23 cellular contexts compared by ENCODE assay signal in the genomic region with DNA sequence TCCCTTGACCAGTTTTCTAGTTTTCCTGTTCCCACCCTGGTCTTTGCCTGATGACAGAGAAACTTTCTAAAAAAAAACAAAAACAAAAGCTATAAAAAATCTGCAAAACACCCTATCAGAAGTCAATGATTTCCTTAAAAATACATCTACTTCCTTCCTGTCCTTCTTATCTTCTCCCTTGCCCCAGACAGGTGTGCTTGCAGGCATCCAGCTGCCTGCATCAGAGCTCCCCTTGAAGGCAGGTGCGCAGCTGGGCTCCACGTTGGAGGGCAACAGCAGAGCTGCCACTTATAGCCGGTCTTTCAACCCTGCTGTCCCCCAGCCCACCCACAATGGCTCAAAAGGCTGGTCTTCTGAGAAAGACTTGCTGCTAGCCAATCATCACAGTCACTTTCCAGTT. TPM values are rescaled to one million over a fixed set of nuclear protein-coding genes. Genes with fewer than 3 reads are reported as not detected.
"Had no signal": no experiment of that assay in that cellular context is flagged by ENCODE, and none has a peak within 500 bp of the region (broad histone marks: within the 10 kb centered on the region; RNA-seq: fewer than 3 reads in every experiment).

No MANE protein-coding gene starts in this region.

- DNase-seq: activated CD4-positive, alpha-beta T cell treated with anti-CD3 and anti-CD28 coated beads for 36 hours; activated CD4-positive, alpha-beta T cell treated with anti-CD3 and anti-CD28 coated beads, Interleukin-2, amount 50 U/mL, for 48 hours; activated naive CD4-positive, alpha-beta T cell treated with Interleukin-2 at 50 U/mL for 16 hours; caudate nucleus; dorsolateral prefrontal cortex; foreskin keratinocyte; head of caudate nucleus; left ventricle myocardium inferior; mammary epithelial cell; stimulated activated CD4-positive, alpha-beta T cell treated with anti-CD3 and anti-CD28 coated beads, Interleukin-12 subunit alpha, Interleukin-12 subunit beta, amount 100 ng/mL, for 4 hours; stimulated activated CD4-positive, alpha-beta T cell treated with anti-CD3 and anti-CD28 coated beads, Interleukin-1b, Interleukin-23, amount 100 ng/mL, for 48 hours; stimulated activated CD8-positive, alpha-beta memory T cell treated with anti-CD3 and anti-CD28 coated beads, Interleukin-4, amount 100 ng/mL, for 48 hours; stimulated activated naive CD4-positive, alpha-beta T cell treated with Interleukin-2 at 50 U/mL for 16 hours; SW 1271 had no signal

- H3K27me3 Mint-ChIP-seq: activated CD4-positive, alpha-beta T cell treated with anti-CD3 and anti-CD28 coated beads for 36 hours had no signal

- ATAC-seq: activated CD4-positive, alpha-beta T cell treated with anti-CD3 and anti-CD28 coated beads for 36 hours; foreskin keratinocyte; WTC11 had no signal

- H3K4me1 Mint-ChIP-seq: neural progenitor cell had no signal

- H3K27ac Mint-ChIP-seq: activated CD4-positive, alpha-beta T cell treated with anti-CD3 and anti-CD28 coated beads for 36 hours; neural progenitor cell; WTC11 had no signal

- H3K4me3 Mint-ChIP-seq: activated CD4-positive, alpha-beta T cell treated with anti-CD3 and anti-CD28 coated beads for 36 hours; neural progenitor cell; WTC11 had no signal

- H3K9me3 Mint-ChIP-seq: neural progenitor cell had no signal

RNA-seq across cellular contexts. Expression of gene SPDYE1, which starts 41.7 kb away (rescaled TPM):
- total RNA-seq: activated CD4-positive, alpha-beta T cell treated with anti-CD3 and anti-CD28 coated beads for 36 hours; foreskin keratinocyte; kidney epithelial cell; left ventricle myocardium inferior; myocyte; osteoblast; right atrium auricular region; subcutaneous adipose tissue; tibial nerve; WTC11 had no signal
- polyA plus RNA-seq: fibroblast of lung, foreskin keratinocyte, mammary epithelial cell had no signal
